In genomic region chr7:98969386-98969785, GRCh38 we compare ENCODE assay signal across 1 cellular context.
TF ChIP-seq lines count a peak whose summit lies in the region.

No MANE protein-coding gene starts in this region.

TF ChIP-seq in WTC11, 78 proteins besides CTCF, POLR2A, EP300 and RAD21 (continued from another document):
- TF ChIP-seq NR1H2 (CRISPR knock-in tag; IDR thresholded peaks at IDR 0.05): no peak
TF ChIP-seq in WTC11: peak in this region for 0.
